In the genomic region with DNA sequence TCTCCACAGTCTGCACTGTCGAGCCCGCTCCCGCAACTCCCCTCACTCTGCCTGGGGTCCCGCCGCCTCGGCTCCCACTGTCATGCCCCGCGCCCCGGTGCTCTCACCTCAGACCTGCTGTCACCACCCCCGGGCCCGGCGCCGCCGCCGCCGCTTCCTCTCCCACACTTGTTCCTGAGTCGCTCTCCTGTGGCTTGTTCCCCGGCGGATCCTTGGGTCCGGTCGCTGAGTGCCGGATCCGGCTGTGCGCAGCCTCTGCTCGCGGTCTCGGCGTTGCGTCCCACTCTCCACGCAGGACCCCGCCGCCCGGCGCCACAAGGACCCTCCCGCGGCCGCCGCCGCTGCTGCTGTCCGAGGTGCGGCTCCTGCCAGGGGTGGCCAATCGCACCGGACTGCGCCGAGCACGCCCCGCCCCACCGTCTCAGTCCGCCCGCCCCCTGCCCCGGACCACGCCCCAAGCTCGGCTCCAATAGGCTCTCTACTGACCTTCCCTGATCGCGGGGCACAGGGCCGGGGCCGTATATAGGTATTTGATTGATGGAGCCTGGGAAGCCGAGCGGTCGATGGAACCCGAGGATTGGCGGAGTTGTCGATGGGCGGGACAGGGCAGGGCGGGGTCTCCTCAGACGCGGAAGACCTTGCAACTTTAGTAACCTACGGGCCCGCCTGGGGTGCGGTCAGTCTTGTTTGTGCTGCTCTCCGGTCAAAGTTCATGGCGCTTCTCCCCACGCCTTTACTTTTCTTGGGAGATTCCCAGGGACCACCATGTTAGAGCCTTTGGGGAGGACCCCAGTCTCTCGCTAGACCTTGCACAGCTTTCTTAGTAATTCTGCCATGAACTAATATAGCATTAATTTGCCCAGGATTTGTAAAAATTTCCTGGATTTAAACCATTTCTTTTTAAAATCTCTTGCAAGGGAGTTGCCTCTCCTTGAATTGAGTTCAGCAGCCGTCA, we compare ENCODE assay signal across 8 cellular contexts. TPM values are rescaled to one million over a fixed set of nuclear protein-coding genes. Genes with fewer than 3 reads are reported as not detected.
DNase-seq lines count a peak whose midpoint lies in the region; ATAC-seq and TF ChIP-seq lines count a peak whose summit lies in the region.

TAOK3 (minus strand) TSS at position 367 of the 955 bp plus-strand sequence. CDS start 117,340 bp downstream, outside the sequence.

- TF ChIP-seq CTCF in GM13977 (IDR thresholded peaks at IDR 0.05; ENCODE audit: extremely low read depth, insufficient read depth, missing control alignments) (no peak), progenitor cell of endocrine pancreas (IDR thresholded peaks at IDR 0.05; ENCODE audit: unreplicated experiment) (no peak)

- intact Hi-C loops in left cardiac atrium (cut with DNase I), result loop anchor here in 1 of 2 donors (10.0 kb wide), 1 partner anchor 498 kb away; no protein-coding TSS in a partner anchor

- H3K9me3 Mint-ChIP-seq in T-helper 1 cell treated with Interleukin-12 subunit alpha and Interleukin-12 subunit beta and Interleukin-4 antibody, amounts not matched to agents 30 μg/mL and 1 μg/mL, for 36 hours, result no peaks in the 10 kb centered on the region
- H3K9me3 Mint-ChIP-seq in progenitor cell of endocrine pancreas (ENCODE audit: low read depth), result no peaks in the 10 kb centered on the region

- H3K4me1 Mint-ChIP-seq in T-helper 1 cell treated with Interleukin-12 subunit alpha and Interleukin-12 subunit beta and Interleukin-4 antibody, amounts not matched to agents 30 μg/mL and 1 μg/mL, for 36 hours (ENCODE audit: low read depth), result peaks cover 40% of the 10 kb centered on the region
- H3K4me1 Mint-ChIP-seq in progenitor cell of endocrine pancreas (ENCODE audit: low read depth), result peaks cover 34% of the 10 kb centered on the region

- peaks cover 13% of the 10 kb centered on the region for H3K27me3 Mint-ChIP-seq in T-helper 1 cell treated with Interleukin-12 subunit alpha and Interleukin-12 subunit beta and Interleukin-4 antibody, amounts not matched to agents 30 μg/mL and 1 μg/mL, for 36 hours (ENCODE audit: low read depth)
- peaks cover 9% of the 10 kb centered on the region for H3K27me3 Mint-ChIP-seq in progenitor cell of endocrine pancreas

- peaks cover 2% of the 10 kb centered on the region for H3K36me3 Mint-ChIP-seq in T-helper 1 cell treated with Interleukin-12 subunit alpha and Interleukin-12 subunit beta and Interleukin-4 antibody, amounts not matched to agents 30 μg/mL and 1 μg/mL, for 36 hours (ENCODE audit: low read depth)
- H3K36me3 Mint-ChIP-seq in progenitor cell of endocrine pancreas (ENCODE audit: insufficient read depth), result no peaks in the 10 kb centered on the region

- DNase-seq in GM13977 (ENCODE audit: low spot score) (peak; percentile 98), NCI-H1694 (lab: John Stamatoyannopoulos, UW) (peak; percentile 91), amniotic stem cell (lab: John Stamatoyannopoulos, UW) (peak; percentile 99), left cardiac atrium (peak; percentile 98), progenitor cell of endocrine pancreas (ENCODE audit: low spot score, unreplicated experiment) (peak; percentile 95), ureter (ENCODE audit: low spot score) (peak; percentile 99)

- peak within 1 kb of the TSS; percentile 92 for H3K4me3 Mint-ChIP-seq in T-helper 1 cell treated with Interleukin-12 subunit alpha and Interleukin-12 subunit beta and Interleukin-4 antibody, amounts not matched to agents 30 μg/mL and 1 μg/mL, for 36 hours
- H3K4me3 Mint-ChIP-seq in progenitor cell of endocrine pancreas (ENCODE audit: low read depth), result peak within 1 kb of the TSS; percentile 88

- ATAC-seq in HG02884 (IDR thresholded peaks at IDR 0.05; ENCODE audit: unreplicated experiment) (peak; percentile 73), left cardiac atrium (peak; percentile 95)

- in situ Hi-C loops in GM13977 (cut with MboI; ENCODE audit: low pct_unique_long_range_greater_than_20kb, low sequenced_read_pairs, unreplicated experiment), result no loop called here

- peak within 1 kb of the TSS; percentile 90 for H3K27ac Mint-ChIP-seq in T-helper 1 cell treated with Interleukin-12 subunit alpha and Interleukin-12 subunit beta and Interleukin-4 antibody, amounts not matched to agents 30 μg/mL and 1 μg/mL, for 36 hours
- peak within 1 kb of the TSS; percentile 97 for H3K27ac Mint-ChIP-seq in progenitor cell of endocrine pancreas

RNA-seq across cellular contexts. Expression of gene TAOK3, which starts in this region (rescaled TPM):
- total RNA-seq in left cardiac atrium, result 10 to 100 TPM; 15.0 to 23.1 TPM
- total RNA-seq in progenitor cell of endocrine pancreas, result 10.8 and 14.7 TPM in 2 replicates
- 57.5 TPM for total RNA-seq in ureter

Comparison
In these comparisons a context has a peak if more than half of its experiments do, and no peak if none do; other contexts are left out.
1. Peak in every context shown above with its lines: DNase-seq and ATAC-seq.